9 cellular contexts compared by ENCODE assay signal in genomic region chr2:99085400-99085799, GRCh38. TPM values are rescaled to one million over a fixed set of nuclear protein-coding genes. Genes with fewer than 3 reads are reported as not detected.
DNase-seq lines count a peak whose midpoint lies in the region; FAIRE-seq and TF ChIP-seq lines count a peak whose summit lies in the region.
"Had no signal": no experiment of that assay in that cellular context is flagged by ENCODE, and none has a peak within 500 bp of the region (broad histone marks: within the 10 kb centered on the region; RNA-seq: fewer than 3 reads in every experiment).

No MANE protein-coding gene starts in this region.

- TF ChIP-seq CTCF in 22Rv1 (IDR thresholded peaks at IDR 0.05), result peak; percentile 43
- TF ChIP-seq CTCF in ovary (IDR thresholded peaks at IDR 0.05), result no peak

- H3K9me3 ChIP-seq in NT2/D1 (ENCODE audit: insufficient read depth, low read length) (no peaks in the 10 kb centered on the region), ovary (no peaks in the 10 kb centered on the region)
- H3K9me3 ChIP-seq: neutrophil had no signal

- intact Hi-C loops in ovary (cut with DNase I), result no loop called here

- H3K27ac ChIP-seq in 22Rv1 (no peak overlapping the region), ovary (no peak overlapping the region)
- H3K27ac ChIP-seq: neutrophil had no signal

- no peak for TF ChIP-seq POLR2A in ovary (IDR thresholded peaks at IDR 0.05)

- WGBS in ovary, 3 donors, result 82 to 97% (median 82%) methylated on average over 2 of the region's 2 CpGs

- DNase-seq in Daoy (ENCODE audit: low read depth) (peak; percentile 5), NT2/D1 (ENCODE audit: low read depth, low spot score) (peak; percentile 11), NCI-H2107 treated with DMSO at 0.1 percent for 48 hours (lab: John Stamatoyannopoulos, UW; ENCODE audit: unreplicated experiment) (no peak), UCSD-AML1 (lab: John Stamatoyannopoulos, UW; ENCODE audit: unreplicated experiment) (no peak), SHP77 treated with DMSO at 0.1 percent for 48 hours (lab: John Stamatoyannopoulos, UW) (no peak), ovary (no peak)

- H3K4me3 ChIP-seq in NT2/D1 (ENCODE audit: insufficient read length, low read depth) (no peak overlapping the region), ovary (no peak overlapping the region)

- TF ChIP-seq EP300 in ovary (IDR thresholded peaks at IDR 0.05), result no peak

- H3K36me3 ChIP-seq in NT2/D1 (ENCODE audit: insufficient read depth, insufficient read length, low read length), result no peaks in the 10 kb centered on the region
- H3K36me3 ChIP-seq in ovary, result no peaks in the 10 kb centered on the region
- H3K36me3 ChIP-seq: neutrophil had no signal

- FAIRE-seq in endometrium (lab: Jason Lieb, UNC), result peak; percentile 26

- H3K4me1 ChIP-seq in NT2/D1 (ENCODE audit: insufficient read depth, insufficient read length), result no peaks in the 10 kb centered on the region
- no peaks in the 10 kb centered on the region for H3K4me1 ChIP-seq in ovary (ENCODE audit: insufficient read depth)

- H3K27me3 ChIP-seq in NT2/D1 (ENCODE audit: insufficient read depth, insufficient read length) (no peaks in the 10 kb centered on the region), ovary (no peaks in the 10 kb centered on the region)
- H3K27me3 ChIP-seq: neutrophil had no signal

- H3K9ac ChIP-seq in NT2/D1 (ENCODE audit: insufficient read length, low read depth), result no peak overlapping the region

RNA-seq across cellular contexts. Expression of gene C2orf15, which starts 56.1 kb away (rescaled TPM):
- 0.11 TPM in 1 of 2 replicates, not detected in the other for total RNA-seq in Daoy (2014; rRNA removed; shearing (Covaris generic))
- total RNA-seq in ovary, result 1 to 10 TPM in 2 of 7 donors, under 1 TPM in 5; 0.24 to 3.0 (median 0.86) TPM
- under 1 TPM; 0.68 to 0.78 TPM for polyA plus RNA-seq in ovary

Comparison
In these comparisons a context has a peak if more than half of its experiments do, and no peak if none do; other contexts are left out.
1. DNase-seq: peak in Daoy (single experiment) and NT2/D1 (single experiment); none in NCI-H2107 treated with DMSO at 0.1 percent for 48 hours (single experiment), UCSD-AML1 (single experiment), SHP77 treated with DMSO at 0.1 percent for 48 hours (single experiment) and ovary (0 of 5).